14 cellular contexts compared by ENCODE assay signal in the genomic region with DNA sequence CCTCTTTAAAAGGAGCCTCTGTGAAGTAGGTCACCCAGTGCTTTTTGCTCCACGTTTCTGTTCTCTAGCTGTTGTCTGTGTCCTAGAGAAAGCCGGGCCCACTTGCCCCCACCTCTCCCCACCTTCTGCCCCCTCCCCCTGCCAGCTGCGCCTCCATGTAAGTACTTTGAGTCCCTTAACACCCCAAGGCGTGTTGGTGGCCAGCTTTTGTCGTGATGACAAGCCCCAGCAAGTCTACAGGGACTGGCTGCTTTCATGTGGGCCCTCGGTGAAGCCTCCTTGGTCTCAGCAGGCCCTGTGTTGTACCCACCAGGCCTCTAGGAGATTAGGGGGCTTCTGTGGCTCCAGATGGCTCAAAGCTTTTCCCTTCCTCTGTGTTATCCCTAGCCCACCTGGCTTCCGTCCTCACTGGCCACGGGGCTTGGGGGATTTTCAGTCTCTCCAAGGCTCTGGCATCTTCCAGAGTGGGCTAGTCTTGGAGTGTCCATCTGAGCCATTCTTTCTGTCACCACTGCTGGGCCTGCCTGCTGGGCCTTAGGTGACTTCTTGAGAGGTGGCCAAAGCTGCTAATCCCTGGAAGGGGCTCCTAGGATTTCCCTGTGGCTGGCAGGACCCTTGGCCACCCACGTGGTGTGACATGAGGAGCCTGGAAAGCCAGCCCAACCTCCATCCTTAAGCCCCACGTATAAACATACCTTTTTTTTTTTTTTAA. TPM values are rescaled to one million over a fixed set of nuclear protein-coding genes. Genes with fewer than 3 reads are reported as not detected.
DNase-seq lines count a peak whose midpoint lies in the region; ATAC-seq and TF ChIP-seq lines count a peak whose summit lies in the region.
"Had no signal": no experiment of that assay in that cellular context is flagged by ENCODE, and none has a peak within 500 bp of the region (broad histone marks: within the 10 kb centered on the region; RNA-seq: fewer than 3 reads in every experiment).

No MANE protein-coding gene starts in this region.

- H3K27me3 Mint-ChIP-seq in chondrocyte (ENCODE audit: low read depth) = no peaks in the 10 kb centered on the region
- H3K27me3 Mint-ChIP-seq in stimulated activated naive CD8-positive, alpha-beta T cell treated with anti-CD3 and anti-CD28 coated beads, Interleukin-15, amount 100 ng/mL, for 72 hours = no peaks in the 10 kb centered on the region
- H3K27me3 Mint-ChIP-seq: central memory CD8-positive, alpha-beta T cell; naive thymus-derived CD8-positive, alpha-beta T cell had no signal

- peaks cover 98% of the 10 kb centered on the region for H3K79me2 ChIP-seq in smooth muscle cell (ENCODE audit: low read depth)

- H3K27ac ChIP-seq in lower lobe of right lung = peak overlapping the region; percentile 78
- H3K27ac ChIP-seq in smooth muscle cell (ENCODE audit: low read depth) = peak overlapping the region; percentile 85

- H3K4me3 Mint-ChIP-seq in chondrocyte (ENCODE audit: unreplicated experiment) = no peak overlapping the region
- H3K4me3 Mint-ChIP-seq in stimulated activated effector memory CD8-positive, alpha-beta T cell treated with anti-CD3 and anti-CD28 coated beads, Interleukin-12 subunit alpha, Interleukin-12 subunit beta, amount 100 ng/mL, for 72 hours = no peak overlapping the region
- H3K4me3 Mint-ChIP-seq in stimulated activated naive CD8-positive, alpha-beta T cell treated with anti-CD3 and anti-CD28 coated beads, Interleukin-15, amount 100 ng/mL, for 72 hours = no peak overlapping the region
- H3K4me3 Mint-ChIP-seq: central memory CD8-positive, alpha-beta T cell; naive thymus-derived CD8-positive, alpha-beta T cell had no signal

- peak; percentile 95 to 98 for DNase-seq in NCI-H524 (lab: John Stamatoyannopoulos, UW)
- no peak for DNase-seq in chondrocyte (ENCODE audit: low spot score)
- no peak for DNase-seq in lower lobe of right lung
- no peak for DNase-seq in smooth muscle cell (lab: John Stamatoyannopoulos, UW; ENCODE audit: unreplicated experiment)
- DNase-seq in dedifferentiated amniotic fluid mesenchymal stem cell (ENCODE audit: extremely low spot score) = no peak
- DNase-seq in stimulated activated effector memory CD8-positive, alpha-beta T cell treated with anti-CD3 and anti-CD28 coated beads, Interleukin-12 subunit alpha, Interleukin-12 subunit beta, amount 100 ng/mL, for 72 hours (ENCODE audit: low spot score in 2 of 2) = no peak
- no peak for DNase-seq in stimulated activated naive CD8-positive, alpha-beta T cell treated with anti-CD3 and anti-CD28 coated beads, Interleukin-15, amount 100 ng/mL, for 72 hours
- no peak for DNase-seq in activated T-cell treated with anti-CD3 and anti-CD28 coated beads, Interleukin-2, amount 50 U/mL, for 48 hours
- DNase-seq: activated gamma-delta T cell; GOT3; naive thymus-derived CD8-positive, alpha-beta T cell; stimulated activated CD4-positive, alpha-beta T cell treated with anti-CD3 and anti-CD28 coated beads, Interleukin-15, amount 100 ng/mL, for 24 hours; stimulated activated CD8-positive, alpha-beta memory T cell treated with anti-CD3 and anti-CD28 coated beads, Interleukin-4, amount 100 ng/mL, for 48 hours had no signal

- WGBS in smooth muscle cell (ENCODE audit: low lambda C conversion rate) = 36% methylated on average over 10 of the region's 10 CpGs

- peaks cover 100% of the 10 kb centered on the region for H4K20me1 ChIP-seq in smooth muscle cell (ENCODE audit: low read depth)

- peaks cover 6% of the 10 kb centered on the region for H3K36me3 Mint-ChIP-seq in chondrocyte (ENCODE audit: low read depth)
- no peaks in the 10 kb centered on the region for H3K36me3 Mint-ChIP-seq in stimulated activated effector memory CD8-positive, alpha-beta T cell treated with anti-CD3 and anti-CD28 coated beads, Interleukin-12 subunit alpha, Interleukin-12 subunit beta, amount 100 ng/mL, for 72 hours
- H3K36me3 Mint-ChIP-seq: naive thymus-derived CD8-positive, alpha-beta T cell had no signal

- no peaks in the 10 kb centered on the region for H3K36me3 ChIP-seq in lower lobe of right lung
- no peaks in the 10 kb centered on the region for H3K36me3 ChIP-seq in smooth muscle cell (ENCODE audit: low read depth)

- TF ChIP-seq CTCF in chondrocyte (IDR thresholded peaks at IDR 0.05) (no peak), lower lobe of right lung (IDR thresholded peaks at IDR 0.05) (no peak), smooth muscle cell (IDR thresholded peaks at IDR 0.05; ENCODE audit: borderline replicate concordance, insufficient read depth, poor library complexity, severe bottlenecking) (no peak)

- H3K4me1 Mint-ChIP-seq in chondrocyte (ENCODE audit: low read depth) = peaks cover 85% of the 10 kb centered on the region
- no peaks in the 10 kb centered on the region for H3K4me1 Mint-ChIP-seq in stimulated activated effector memory CD8-positive, alpha-beta T cell treated with anti-CD3 and anti-CD28 coated beads, Interleukin-12 subunit alpha, Interleukin-12 subunit beta, amount 100 ng/mL, for 72 hours
- H3K4me1 Mint-ChIP-seq in stimulated activated naive CD8-positive, alpha-beta T cell treated with anti-CD3 and anti-CD28 coated beads, Interleukin-15, amount 100 ng/mL, for 72 hours = no peaks in the 10 kb centered on the region
- H3K4me1 Mint-ChIP-seq: central memory CD8-positive, alpha-beta T cell; naive thymus-derived CD8-positive, alpha-beta T cell had no signal

- H3K27ac Mint-ChIP-seq in chondrocyte (ENCODE audit: unreplicated experiment) = peak overlapping the region; percentile 88
- H3K27ac Mint-ChIP-seq in stimulated activated effector memory CD8-positive, alpha-beta T cell treated with anti-CD3 and anti-CD28 coated beads, Interleukin-12 subunit alpha, Interleukin-12 subunit beta, amount 100 ng/mL, for 72 hours = no peak overlapping the region
- no peak overlapping the region for H3K27ac Mint-ChIP-seq in stimulated activated naive CD8-positive, alpha-beta T cell treated with anti-CD3 and anti-CD28 coated beads, Interleukin-15, amount 100 ng/mL, for 72 hours
- H3K27ac Mint-ChIP-seq: naive thymus-derived CD8-positive, alpha-beta T cell had no signal

- H3K9me3 ChIP-seq in lower lobe of right lung (no peaks in the 10 kb centered on the region), smooth muscle cell (replicated peaks; ENCODE audit: low read depth) (no peaks in the 10 kb centered on the region)

- no peak overlapping the region for H2AFZ ChIP-seq in smooth muscle cell (ENCODE audit: low read depth)

- intact Hi-C loops in lower lobe of right lung (cut with DNase I) = no loop called here

- no peaks in the 10 kb centered on the region for H3K9me3 Mint-ChIP-seq in chondrocyte (ENCODE audit: low read depth)
- H3K9me3 Mint-ChIP-seq in stimulated activated effector memory CD8-positive, alpha-beta T cell treated with anti-CD3 and anti-CD28 coated beads, Interleukin-12 subunit alpha, Interleukin-12 subunit beta, amount 100 ng/mL, for 72 hours = no peaks in the 10 kb centered on the region
- no peaks in the 10 kb centered on the region for H3K9me3 Mint-ChIP-seq in stimulated activated naive CD8-positive, alpha-beta T cell treated with anti-CD3 and anti-CD28 coated beads, Interleukin-15, amount 100 ng/mL, for 72 hours
- H3K9me3 Mint-ChIP-seq: central memory CD8-positive, alpha-beta T cell; naive thymus-derived CD8-positive, alpha-beta T cell had no signal

- H3K4me2 ChIP-seq in smooth muscle cell = peak overlapping the region; percentile 71

- no peaks in the 10 kb centered on the region for H3K27me3 ChIP-seq in lower lobe of right lung (ENCODE audit: low read depth)
- H3K27me3 ChIP-seq in smooth muscle cell (ENCODE audit: low read depth) = no peaks in the 10 kb centered on the region

- peaks cover 99% of the 10 kb centered on the region for H3K4me1 ChIP-seq in lower lobe of right lung
- peaks cover 65% of the 10 kb centered on the region for H3K4me1 ChIP-seq in smooth muscle cell (ENCODE audit: low read depth)

- no peak overlapping the region for H3K9ac ChIP-seq in smooth muscle cell (ENCODE audit: low read depth)

- peaks cover 25% of the 10 kb centered on the region for H3F3A ChIP-seq in smooth muscle cell (ENCODE audit: low read depth)

- no peak overlapping the region for H3K4me3 ChIP-seq in lower lobe of right lung
- no peak overlapping the region for H3K4me3 ChIP-seq in smooth muscle cell

- ATAC-seq in lower lobe of right lung = no peak
- ATAC-seq in stimulated activated effector memory CD8-positive, alpha-beta T cell treated with anti-CD3 and anti-CD28 coated beads, Interleukin-12 subunit alpha, Interleukin-12 subunit beta, amount 100 ng/mL, for 72 hours = no peak
- no peak for ATAC-seq in stimulated activated naive CD8-positive, alpha-beta T cell treated with anti-CD3 and anti-CD28 coated beads, Interleukin-15, amount 100 ng/mL, for 72 hours
- ATAC-seq: naive thymus-derived CD8-positive, alpha-beta T cell had no signal

RNA-seq across cellular contexts. Expression of a gene that starts 1.2 kb away (rescaled TPM):
- total RNA-seq in chondrocyte (223 to 229 TPM (median 228 TPM) in 3 replicates), lower lobe of right lung (117 TPM), smooth muscle cell (53.0 and 64.6 TPM in 2 replicates)
- 32.4 and 42.1 TPM in 2 replicates for polyA plus RNA-seq in smooth muscle cell

RNA-seq across cellular contexts. Expression of a gene that starts 57.2 kb away (rescaled TPM):
- total RNA-seq in chondrocyte = 1,092 to 1,234 TPM (median 1,121 TPM) in 3 replicates
- total RNA-seq in lower lobe of right lung = 1,651 TPM
- total RNA-seq in smooth muscle cell = 2,252 and 2,349 TPM in 2 replicates
- polyA plus RNA-seq in smooth muscle cell = 1,004 and 1,045 TPM in 2 replicates

Comparison
In these comparisons a context has a peak if more than half of its experiments do, and no peak if none do; other contexts are left out.
1. DNase-seq: peak in NCI-H524 (2 of 2); none in chondrocyte (single experiment), lower lobe of right lung (single experiment), smooth muscle cell (single experiment), dedifferentiated amniotic fluid mesenchymal stem cell (single experiment), stimulated activated effector memory CD8-positive, alpha-beta T cell treated with anti-CD3 and anti-CD28 coated beads, Interleukin-12 subunit alpha, Interleukin-12 subunit beta, amount 100 ng/mL, for 72 hours (0 of 2), stimulated activated naive CD8-positive, alpha-beta T cell treated with anti-CD3 and anti-CD28 coated beads, Interleukin-15, amount 100 ng/mL, for 72 hours (0 of 2) and activated T-cell treated with anti-CD3 and anti-CD28 coated beads, Interleukin-2, amount 50 U/mL, for 48 hours (0 of 2).